ENCODE assay signal across 14 cellular contexts in genomic region chr10:132430231-132430743, GRCh38. TPM values are rescaled to one million over a fixed set of nuclear protein-coding genes. Genes with fewer than 3 reads are reported as not detected.
DNase-seq lines count a peak whose midpoint lies in the region; TF ChIP-seq lines count a peak whose summit lies in the region.
"Had no signal": no experiment of that assay in that cellular context is flagged by ENCODE, and none has a peak within 500 bp of the region (broad histone marks: within the 10 kb centered on the region; RNA-seq: fewer than 3 reads in every experiment).

No MANE protein-coding gene starts in this region.

- DNase-seq in HEK293T (ENCODE audit: extremely low spot score) (no peak), caudate nucleus (lab: John Stamatoyannopoulos, UW) (no peak), glomerular visceral epithelial cell (ENCODE audit: extremely low spot score) (no peak), hepatic stellate cell (ENCODE audit: low spot score) (no peak), OCI-LY7 (ENCODE audit: low spot score) (no peak)
- DNase-seq in stimulated activated CD4-positive, alpha-beta T cell treated with anti-CD3 and anti-CD28 coated beads, Interleukin-4, amount 100 ng/mL, for 24 hours: no peak
- DNase-seq: AML-193; CD8-positive, alpha-beta memory T cell; GF-D8; IMR-90; MV-4-11; PC-9 had no signal

- POLR2A ChIA-PET in HEK293T (lab: Yijun Ruan, JAX) (interaction anchor here (1.3 kb wide), 1 partner anchor 10 kb away, joined by 7 read pairs; no protein-coding TSS in a partner anchor), OCI-LY7 (lab: Charles Lee) (no interaction called here)

- no peak overlapping the region; a peak in 1 of 22 replicates for H3K9ac ChIP-seq in BLaER1 treated with 17β-estradiol and CSF1 and Interleukin-3, amounts not matched to agents 10 nM and 100 nM
- H3K9ac ChIP-seq in neural cell (ENCODE audit: low read length): peak overlapping the region; percentile 46

- TF ChIP-seq RAD21 in neural cell (conservative IDR thresholded peaks at IDR 0.05): no peak

- no peaks in the 10 kb centered on the region for H3F3A ChIP-seq in neural cell (ENCODE audit: insufficient read depth, low read length, poor library complexity, severe bottlenecking)

- CTCF ChIA-PET in HEK293T (lab: Yijun Ruan, JAX): interaction anchor here (0.6 kb wide), 1 partner anchor 55 kb away, joined by 3 read pairs; no protein-coding TSS in a partner anchor
- CTCF ChIA-PET in OCI-LY7 (lab: Charles Lee; ENCODE audit: unreplicated experiment): no interaction called here

- no peaks in the 10 kb centered on the region for H3K36me3 ChIP-seq in BLaER1 treated with 17β-estradiol and CSF1 and Interleukin-3, amounts not matched to agents 10 nM and 100 nM
- H3K36me3 ChIP-seq in neural cell (ENCODE audit: insufficient read depth, low read length) (no peaks in the 10 kb centered on the region), OCI-LY7 (ENCODE audit: insufficient read depth, low read length) (no peaks in the 10 kb centered on the region)

- H4K20me1 ChIP-seq in BLaER1 treated with 17β-estradiol and CSF1 and Interleukin-3, amounts not matched to agents 10 nM and 100 nM: no peaks in the 10 kb centered on the region
- H4K20me1 ChIP-seq in neural cell (ENCODE audit: insufficient read depth) (no peaks in the 10 kb centered on the region), OCI-LY7 (ENCODE audit: insufficient read depth, low read length) (no peaks in the 10 kb centered on the region)

- H3K79me2 ChIP-seq in neural cell (replicated peaks; ENCODE audit: insufficient read depth, low read length) (no peaks in the 10 kb centered on the region), OCI-LY7 (ENCODE audit: insufficient read depth, low read depth, low read length) (no peaks in the 10 kb centered on the region)

- H3K27ac ChIP-seq in BLaER1 treated with 17β-estradiol and CSF1 and Interleukin-3, amounts not matched to agents 10 nM and 100 nM: no peak overlapping the region
- peak overlapping the region; percentile 77 for H3K27ac ChIP-seq in caudate nucleus (ENCODE audit: low read depth, low read length)
- H3K27ac ChIP-seq in neural cell (ENCODE audit: low read length): peak overlapping the region; percentile 21
- H3K27ac ChIP-seq in OCI-LY7 (ENCODE audit: low read depth, low read length, poor library complexity, severe bottlenecking): no peak overlapping the region
- H3K27ac ChIP-seq: PC-9 had no signal

- no peak overlapping the region for H3K4me3 ChIP-seq in BLaER1 treated with 17β-estradiol and CSF1 and Interleukin-3, amounts not matched to agents 10 nM and 100 nM
- H3K4me3 ChIP-seq in neural cell (ENCODE audit: low read length): peak overlapping the region; percentile 27
- H3K4me3 ChIP-seq in OCI-LY7 (ENCODE audit: low read depth, low read length, poor library complexity, severe bottlenecking): no peak overlapping the region
- H3K4me3 ChIP-seq: PC-9 had no signal

- H3K4me1 ChIP-seq in BLaER1 treated with 17β-estradiol and CSF1 and Interleukin-3, amounts not matched to agents 10 nM and 100 nM: peaks cover 20 to 62% (median 54%) of the 10 kb centered on the region in 10 experiments
- H3K4me1 ChIP-seq in OCI-LY7 (ENCODE audit: insufficient read depth, low read length, poor library complexity, severe bottlenecking): peaks cover 39% of the 10 kb centered on the region

- H3K4me2 ChIP-seq in BLaER1 treated with 17β-estradiol and CSF1 and Interleukin-3, amounts not matched to agents 10 nM and 100 nM: peak overlapping the region in 8 of 11 experiments; percentile 41 to 74 (median 62); a peak in 14 of 22 replicates
- peak overlapping the region; percentile 1 for H3K4me2 ChIP-seq in neural cell (ENCODE audit: low read length)
- no peak overlapping the region; the same call in 1 of the 2 replicates for H3K4me2 ChIP-seq in OCI-LY7 (ENCODE audit: low read length)
- H3K4me2 ChIP-seq: PC-9 had no signal

- no peak for TF ChIP-seq EP300 in neural cell (conservative IDR thresholded peaks at IDR 0.05; ENCODE audit: poor library complexity, severe bottlenecking)

- TF ChIP-seq CTCF in neural cell (IDR thresholded peaks at IDR 0.05; ENCODE audit: poor library complexity, severe bottlenecking) (no peak), OCI-LY7 (conservative IDR thresholded peaks at IDR 0.05; ENCODE audit: low read length) (no peak)

- H3K9me2 ChIP-seq in neural cell (ENCODE audit: insufficient read depth, low read length) (no peaks in the 10 kb centered on the region), OCI-LY7 (ENCODE audit: insufficient read depth, low read length) (no peaks in the 10 kb centered on the region)

- no peak overlapping the region for H2AFZ ChIP-seq in neural cell (ENCODE audit: low read depth, low read length)
- no peak overlapping the region for H2AFZ ChIP-seq in OCI-LY7 (ENCODE audit: low read length)
- H2AFZ ChIP-seq: PC-9 had no signal

- no TSS peak for BruUV-seq in OCI-LY7 (replicated peaks; lab: Mats Ljungman, UMichigan)

- no peaks in the 10 kb centered on the region for H3K27me3 ChIP-seq in BLaER1 treated with 17β-estradiol and CSF1 and Interleukin-3, amounts not matched to agents 10 nM and 100 nM
- no peaks in the 10 kb centered on the region for H3K27me3 ChIP-seq in neural cell (ENCODE audit: insufficient read depth, low read depth, low read length)

- no peaks in the 10 kb centered on the region for H3K9me3 ChIP-seq in BLaER1 treated with 17β-estradiol and CSF1 and Interleukin-3, amounts not matched to agents 10 nM and 100 nM (replicated peaks in 1 of 11)
- H3K9me3 ChIP-seq in neural cell (ENCODE audit: low read length): no peaks in the 10 kb centered on the region
- H3K9me3 ChIP-seq in OCI-LY7 (ENCODE audit: low read length): no peaks in the 10 kb centered on the region

- intact Hi-C loops in OCI-LY7 (cut with micrococcal nuclease; ENCODE audit: unreplicated experiment): no loop called here

TF ChIP-seq in HEK293T, 16 proteins besides CTCF, POLR2A, EP300 and RAD21:
- TF ChIP-seq TARDBP (IDR thresholded peaks at IDR 0.05) (peak; percentile 49; the same call in 1 of the 2 replicates), L3MBTL2 (conservative IDR thresholded peaks at IDR 0.05) (no peak)

TF ChIP-seq in neural cell, 6 proteins besides CTCF, POLR2A, EP300 and RAD21:
- TF ChIP-seq MXI1 (conservative IDR thresholded peaks at IDR 0.05; ENCODE audit: poor library complexity, severe bottlenecking): no peak
- TF ChIP-seq POLR2AphosphoS5 (IDR thresholded peaks at IDR 0.05): no peak
- TF ChIP-seq SMC3 (conservative IDR thresholded peaks at IDR 0.05; ENCODE audit: poor library complexity): no peak
- TF ChIP-seq TAF1 (IDR thresholded peaks at IDR 0.05; ENCODE audit: low read depth): no peak
- no peak for TF ChIP-seq REST (IDR thresholded peaks at IDR 0.05; ENCODE audit: borderline replicate concordance)
- no peak for TF ChIP-seq EZH2 (IDR thresholded peaks at IDR 0.05; ENCODE audit: borderline replicate concordance, insufficient read depth, low read length, poor library complexity, severe bottlenecking)
TF ChIP-seq in neural cell: peak in this region for 0.

RNA-seq across cellular contexts. Expression of gene PWWP2B, which starts 33.3 kb away (rescaled TPM):
- polyA plus RNA-seq in neural cell: 10.7 and 13.0 TPM in 2 replicates
- 21.1 and 24.8 TPM in 2 replicates for polyA minus RNA-seq in neural cell
- 4.6 and 5.9 TPM in 2 replicates for total RNA-seq in OCI-LY7 (2014; rRNA removed; shearing (Covaris generic))
- total RNA-seq in OCI-LY7 (2022): 9.4 and 10.6 TPM in 2 replicates

Comparison
In these comparisons a context has a peak if more than half of its experiments do, and no peak if none do; other contexts are left out.
1. H3K27ac ChIP-seq: peak in caudate nucleus (single experiment) and neural cell (single experiment); none in BLaER1 treated with 17β-estradiol and CSF1 and Interleukin-3, amounts not matched to agents 10 nM and 100 nM (0 of 11) and OCI-LY7 (single experiment).